ENCODE assay signal across 18 cellular contexts in the genomic region with DNA sequence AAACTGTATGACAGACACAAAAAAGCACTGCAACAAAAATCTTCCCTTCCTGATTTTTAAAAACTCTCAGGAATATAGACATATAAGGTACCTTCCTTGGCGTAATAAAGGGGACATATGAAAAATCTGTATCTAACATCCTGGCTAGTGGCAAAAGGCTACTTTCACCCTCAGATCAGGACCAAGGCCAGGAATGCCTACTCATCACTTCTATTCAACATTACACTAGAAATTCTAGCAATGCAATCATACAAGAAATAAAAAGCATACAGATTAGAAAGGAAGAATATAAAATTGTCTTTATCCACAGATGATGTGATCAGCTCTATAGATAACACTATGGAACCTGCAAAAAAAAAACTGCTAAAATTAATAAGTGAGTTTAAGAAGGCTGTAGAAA.
DNase-seq lines count a peak whose midpoint lies in the region; ATAC-seq and TF ChIP-seq lines count a peak whose summit lies in the region.
"Had no signal": no experiment of that assay in that cellular context is flagged by ENCODE, and none has a peak within 500 bp of the region (broad histone marks: within the 10 kb centered on the region; RNA-seq: fewer than 3 reads in every experiment).

No MANE protein-coding gene starts in this region.

- no peaks in the 10 kb centered on the region for H3K27me3 ChIP-seq in dorsolateral prefrontal cortex
- H3K27me3 ChIP-seq: BLaER1 had no signal

- no peak overlapping the region for H3K4me3 ChIP-seq in dorsolateral prefrontal cortex
- H3K4me3 ChIP-seq: BLaER1, GM23338 had no signal

- no peak overlapping the region for H3K27ac ChIP-seq in dorsolateral prefrontal cortex
- H3K27ac ChIP-seq: 22Rv1, BLaER1 had no signal

- POLR2A ChIA-PET in WTC11 (lab: Charles Lee): interaction anchor here (0.6 kb wide), 1 partner anchor 162 kb away, joined by 11 read pairs; no protein-coding TSS in a partner anchor

- CTCF ChIA-PET in WTC11 (lab: Charles Lee): no interaction called here

- no peak for DNase-seq in activated T-cell treated with anti-CD3 and anti-CD28 coated beads, Interleukin-2, amount 50 U/mL, for 72 hours
- DNase-seq in activated T-cell treated with anti-CD3 and anti-CD28 coated beads, Interleukin-2, amount 50 U/mL, for 1 hour: no peak
- DNase-seq in WTC11 (ENCODE audit: low spot score) (no peak), glomerular endothelial cell (ENCODE audit: extremely low read depth, low read depth, low spot score) (peak; percentile 1), dorsolateral prefrontal cortex (no peak)
- DNase-seq: Calu3; CD8-positive, alpha-beta T cell; DMS 273 treated with DMSO at 0.1 percent for 48 hours; DMS53; H7; HFFc6 had no signal

- H3K27me3 Mint-ChIP-seq in activated T-cell treated with anti-CD3 and anti-CD28 coated beads, Interleukin-2, amount 50 U/mL, for 72 hours (ENCODE audit: low read depth): no peaks in the 10 kb centered on the region
- H3K27me3 Mint-ChIP-seq in WTC11 (ENCODE audit: low read depth): no peaks in the 10 kb centered on the region

- H3K36me3 Mint-ChIP-seq in activated T-cell treated with anti-CD3 and anti-CD28 coated beads, Interleukin-2, amount 50 U/mL, for 72 hours (ENCODE audit: insufficient read depth in 2 of 2): peaks cover 0 to 2% of the 10 kb centered on the region in 2 donors
- H3K36me3 Mint-ChIP-seq in WTC11: no peaks in the 10 kb centered on the region; the same call in 1 of the 2 replicates

- no peaks in the 10 kb centered on the region for H3K4me1 Mint-ChIP-seq in activated T-cell treated with anti-CD3 and anti-CD28 coated beads, Interleukin-2, amount 50 U/mL, for 72 hours (ENCODE audit: low read depth)
- peaks cover 3% of the 10 kb centered on the region; the same call in 1 of the 2 replicates for H3K4me1 Mint-ChIP-seq in WTC11
- H3K4me1 Mint-ChIP-seq: GM23338 had no signal

- no peak for ATAC-seq in activated T-cell treated with anti-CD3 and anti-CD28 coated beads, Interleukin-2, amount 50 U/mL, for 72 hours (replicated peaks in 1 of 2)
- no peak for ATAC-seq in WTC11
- no peak for ATAC-seq in GM19397 (IDR thresholded peaks at IDR 0.05; ENCODE audit: unreplicated experiment)
- no peak for ATAC-seq in HG03432 (IDR thresholded peaks at IDR 0.05; ENCODE audit: unreplicated experiment)
- ATAC-seq: CD8-positive, alpha-beta T cell; GM23338; HCT116 had no signal

- H3K4me3 Mint-ChIP-seq in activated T-cell treated with anti-CD3 and anti-CD28 coated beads, Interleukin-2, amount 50 U/mL, for 72 hours: no peak overlapping the region
- H3K4me3 Mint-ChIP-seq in WTC11: no peak overlapping the region
- H3K4me3 Mint-ChIP-seq: CD14-positive monocyte; CD8-positive, alpha-beta T cell; GM23338; HFFc6 had no signal

- intact Hi-C loops in dorsolateral prefrontal cortex (cut with DNase I): no loop called here

- no peak for TF ChIP-seq CTCF in WTC11 (IDR thresholded peaks at IDR 0.05)
- no peak for TF ChIP-seq CTCF in dorsolateral prefrontal cortex (IDR thresholded peaks at IDR 0.05 in 54 of 56, conservative IDR thresholded peaks at IDR 0.05 in 2 of 56; ENCODE audit: low read depth in 1 of 56, partially characterized antibody in 56 of 56)

- no peaks in the 10 kb centered on the region for H3K9me3 Mint-ChIP-seq in activated T-cell treated with anti-CD3 and anti-CD28 coated beads, Interleukin-2, amount 50 U/mL, for 72 hours
- no peaks in the 10 kb centered on the region; the same call in 1 of the 2 replicates for H3K9me3 Mint-ChIP-seq in WTC11
- H3K9me3 Mint-ChIP-seq: CD14-positive monocyte; CD8-positive, alpha-beta T cell; GM23338; HFFc6 had no signal

- H3K27ac Mint-ChIP-seq in activated T-cell treated with anti-CD3 and anti-CD28 coated beads, Interleukin-2, amount 50 U/mL, for 72 hours: peak overlapping the region; percentile 33
- H3K27ac Mint-ChIP-seq in WTC11: peak overlapping the region; percentile 30; the same call in 1 of the 2 replicates
- H3K27ac Mint-ChIP-seq: CD8-positive, alpha-beta T cell; GM23338; HFFc6 had no signal

TF ChIP-seq in WTC11, 78 proteins besides CTCF, POLR2A, EP300 and RAD21:
- TF ChIP-seq SMAD4 (CRISPR knock-in tag; IDR thresholded peaks at IDR 0.05): no peak
- TF ChIP-seq FOXJ3 (CRISPR knock-in tag; IDR thresholded peaks at IDR 0.05; ENCODE audit: borderline replicate concordance): no peak
- TF ChIP-seq, protein P1, sequence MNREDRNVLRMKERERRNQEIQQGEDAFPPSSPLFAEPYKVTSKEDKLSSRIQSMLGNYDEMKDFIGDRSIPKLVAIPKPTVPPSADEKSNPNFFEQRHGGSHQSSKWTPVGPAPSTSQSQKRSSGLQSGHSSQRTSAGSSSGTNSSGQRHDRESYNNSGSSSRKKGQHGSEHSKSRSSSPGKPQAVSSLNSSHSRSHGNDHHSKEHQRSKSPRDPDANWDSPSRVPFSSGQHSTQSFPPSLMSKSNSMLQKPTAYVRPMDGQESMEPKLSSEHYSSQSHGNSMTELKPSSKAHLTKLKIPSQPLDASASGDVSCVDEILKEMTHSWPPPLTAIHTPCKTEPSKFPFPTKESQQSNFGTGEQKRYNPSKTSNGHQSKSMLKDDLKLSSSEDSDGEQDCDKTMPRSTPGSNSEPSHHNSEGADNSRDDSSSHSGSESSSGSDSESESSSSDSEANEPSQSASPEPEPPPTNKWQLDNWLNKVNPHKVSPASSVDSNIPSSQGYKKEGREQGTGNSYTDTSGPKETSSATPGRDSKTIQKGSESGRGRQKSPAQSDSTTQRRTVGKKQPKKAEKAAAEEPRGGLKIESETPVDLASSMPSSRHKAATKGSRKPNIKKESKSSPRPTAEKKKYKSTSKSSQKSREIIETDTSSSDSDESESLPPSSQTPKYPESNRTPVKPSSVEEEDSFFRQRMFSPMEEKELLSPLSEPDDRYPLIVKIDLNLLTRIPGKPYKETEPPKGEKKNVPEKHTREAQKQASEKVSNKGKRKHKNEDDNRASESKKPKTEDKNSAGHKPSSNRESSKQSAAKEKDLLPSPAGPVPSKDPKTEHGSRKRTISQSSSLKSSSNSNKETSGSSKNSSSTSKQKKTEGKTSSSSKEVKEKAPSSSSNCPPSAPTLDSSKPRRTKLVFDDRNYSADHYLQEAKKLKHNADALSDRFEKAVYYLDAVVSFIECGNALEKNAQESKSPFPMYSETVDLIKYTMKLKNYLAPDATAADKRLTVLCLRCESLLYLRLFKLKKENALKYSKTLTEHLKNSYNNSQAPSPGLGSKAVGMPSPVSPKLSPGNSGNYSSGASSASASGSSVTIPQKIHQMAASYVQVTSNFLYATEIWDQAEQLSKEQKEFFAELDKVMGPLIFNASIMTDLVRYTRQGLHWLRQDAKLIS (CRISPR knock-in tag; IDR thresholded peaks at IDR 0.05; ENCODE audit: borderline replicate concordance): no peak
- no peak for TF ChIP-seq ZNF423 (CRISPR knock-in tag; IDR thresholded peaks at IDR 0.05)
- no peak for TF ChIP-seq SOX15 (CRISPR knock-in tag; IDR thresholded peaks at IDR 0.05)
- TF ChIP-seq, protein P2, sequence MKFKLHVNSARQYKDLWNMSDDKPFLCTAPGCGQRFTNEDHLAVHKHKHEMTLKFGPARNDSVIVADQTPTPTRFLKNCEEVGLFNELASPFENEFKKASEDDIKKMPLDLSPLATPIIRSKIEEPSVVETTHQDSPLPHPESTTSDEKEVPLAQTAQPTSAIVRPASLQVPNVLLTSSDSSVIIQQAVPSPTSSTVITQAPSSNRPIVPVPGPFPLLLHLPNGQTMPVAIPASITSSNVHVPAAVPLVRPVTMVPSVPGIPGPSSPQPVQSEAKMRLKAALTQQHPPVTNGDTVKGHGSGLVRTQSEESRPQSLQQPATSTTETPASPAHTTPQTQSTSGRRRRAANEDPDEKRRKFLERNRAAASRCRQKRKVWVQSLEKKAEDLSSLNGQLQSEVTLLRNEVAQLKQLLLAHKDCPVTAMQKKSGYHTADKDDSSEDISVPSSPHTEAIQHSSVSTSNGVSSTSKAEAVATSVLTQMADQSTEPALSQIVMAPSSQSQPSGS (CRISPR knock-in tag; IDR thresholded peaks at IDR 0.05; ENCODE audit: borderline replicate concordance, low read depth): no peak
